9 cellular contexts compared by ENCODE assay signal in genomic region chr10:87816163-87816841, GRCh38. TPM values are rescaled to one million over a fixed set of nuclear protein-coding genes. Genes with fewer than 3 reads are reported as not detected.
A peak's percentile ranks its signal among the peaks of the same experiment; 100 is the strongest.
DNase-seq lines count a peak whose midpoint lies in the region; ATAC-seq and TF ChIP-seq lines count a peak whose summit lies in the region.
"Had no signal": no experiment of that assay in that cellular context is flagged by ENCODE, and none has a peak within 500 bp of the region (broad histone marks: within the 10 kb centered on the region; RNA-seq: fewer than 3 reads in every experiment).

No MANE protein-coding gene starts in this region.

- no peaks in the 10 kb centered on the region for H3K9me3 Mint-ChIP-seq in T-helper 2 cell treated with Interferon-gamma antibody and Interleukin-4, amounts not matched to agents 5 μg/mL and 100 μg/mL, for 36 hours
- H3K9me3 Mint-ChIP-seq in progenitor cell of endocrine pancreas (ENCODE audit: low read depth) = no peaks in the 10 kb centered on the region

- H3K36me3 Mint-ChIP-seq in T-helper 2 cell treated with Interferon-gamma antibody and Interleukin-4, amounts not matched to agents 5 μg/mL and 100 μg/mL, for 36 hours (ENCODE audit: low read depth) = peaks cover 19% of the 10 kb centered on the region
- H3K36me3 Mint-ChIP-seq in progenitor cell of endocrine pancreas (ENCODE audit: insufficient read depth) = peaks cover 12% of the 10 kb centered on the region

- peak overlapping the region in 48 of 59 donors; percentile 22 to 96 (median 84) for H3K4me3 ChIP-seq in dorsolateral prefrontal cortex

- peak overlapping the region; percentile 94 for H3K4me3 Mint-ChIP-seq in T-helper 2 cell treated with Interferon-gamma antibody and Interleukin-4, amounts not matched to agents 5 μg/mL and 100 μg/mL, for 36 hours
- H3K4me3 Mint-ChIP-seq in progenitor cell of endocrine pancreas (ENCODE audit: low read depth) = peak overlapping the region; percentile 85

- H3K27me3 ChIP-seq in dorsolateral prefrontal cortex = no peaks in the 10 kb centered on the region

- H3K27me3 Mint-ChIP-seq in T-helper 2 cell treated with Interferon-gamma antibody and Interleukin-4, amounts not matched to agents 5 μg/mL and 100 μg/mL, for 36 hours (ENCODE audit: low read depth) = no peaks in the 10 kb centered on the region
- no peaks in the 10 kb centered on the region for H3K27me3 Mint-ChIP-seq in progenitor cell of endocrine pancreas

- H3K27ac ChIP-seq in dorsolateral prefrontal cortex = no peak overlapping the region

- no peak for DNase-seq in T-helper 2 cell treated with Interferon-gamma antibody and Interleukin-4, amounts not matched to agents 5 μg/mL and 100 μg/mL, for 36 hours (ENCODE audit: low spot score)
- DNase-seq in T-helper 2 cell (no peak), MV-4-11 (lab: John Stamatoyannopoulos, UW) (peak; percentile 16), dorsolateral prefrontal cortex (no peak), progenitor cell of endocrine pancreas (ENCODE audit: low spot score, unreplicated experiment) (no peak), GF-D8 (lab: John Stamatoyannopoulos, UW) (no peak), DMS153 (lab: John Stamatoyannopoulos, UW) (no peak)
- DNase-seq: RPMI8226 had no signal

- H3K4me1 Mint-ChIP-seq in T-helper 2 cell treated with Interferon-gamma antibody and Interleukin-4, amounts not matched to agents 5 μg/mL and 100 μg/mL, for 36 hours (ENCODE audit: low read depth) = peaks cover 31% of the 10 kb centered on the region
- peaks cover 18% of the 10 kb centered on the region for H3K4me1 Mint-ChIP-seq in progenitor cell of endocrine pancreas (ENCODE audit: low read depth)

- intact Hi-C loops in dorsolateral prefrontal cortex (cut with DNase I) = no loop called here

- ATAC-seq in HG03097 (IDR thresholded peaks at IDR 0.05; ENCODE audit: low FRiP score, unreplicated experiment) = no peak

- TF ChIP-seq CTCF in dorsolateral prefrontal cortex (IDR thresholded peaks at IDR 0.05 in 54 of 56, conservative IDR thresholded peaks at IDR 0.05 in 2 of 56; ENCODE audit: low read depth in 1 of 56, partially characterized antibody in 56 of 56) (peak in 5 of 56 donors; percentile 12 to 23 (median 14)), progenitor cell of endocrine pancreas (IDR thresholded peaks at IDR 0.05; ENCODE audit: unreplicated experiment) (peak; percentile 39)

- no peak overlapping the region for H3K27ac Mint-ChIP-seq in T-helper 2 cell treated with Interferon-gamma antibody and Interleukin-4, amounts not matched to agents 5 μg/mL and 100 μg/mL, for 36 hours
- H3K27ac Mint-ChIP-seq in progenitor cell of endocrine pancreas = peak overlapping the region; percentile 99

RNA-seq across cellular contexts. Expression of gene ATAD1, which starts 1.7 kb away (rescaled TPM):
- total RNA-seq in dorsolateral prefrontal cortex = 100 to 1,000 TPM in 1 of 120 experiments, 10 to 100 TPM in 119; 36.0 to 101 (median 69.0) TPM
- total RNA-seq in progenitor cell of endocrine pancreas = 45.8 and 52.1 TPM in 2 replicates

RNA-seq across cellular contexts. Expression of gene KLLN, which starts 47.0 kb away (rescaled TPM):
- total RNA-seq in dorsolateral prefrontal cortex = 1 to 10 TPM in 63 of 120 experiments, under 1 TPM in 57; 0.53 to 1.9 (median 1.0) TPM
- 0.53 and 0.87 TPM in 2 replicates for total RNA-seq in progenitor cell of endocrine pancreas

RNA-seq across cellular contexts. Expression of gene PTEN, which starts 47.1 kb away (rescaled TPM):
- total RNA-seq in dorsolateral prefrontal cortex (100 to 1,000 TPM in 11 of 120 experiments, 10 to 100 TPM in 109; 50.1 to 114 (median 83.5) TPM), progenitor cell of endocrine pancreas (66.7 and 71.0 TPM in 2 replicates)
